Comparison of ENCODE assay signal across 1 cellular context in the genomic region with DNA sequence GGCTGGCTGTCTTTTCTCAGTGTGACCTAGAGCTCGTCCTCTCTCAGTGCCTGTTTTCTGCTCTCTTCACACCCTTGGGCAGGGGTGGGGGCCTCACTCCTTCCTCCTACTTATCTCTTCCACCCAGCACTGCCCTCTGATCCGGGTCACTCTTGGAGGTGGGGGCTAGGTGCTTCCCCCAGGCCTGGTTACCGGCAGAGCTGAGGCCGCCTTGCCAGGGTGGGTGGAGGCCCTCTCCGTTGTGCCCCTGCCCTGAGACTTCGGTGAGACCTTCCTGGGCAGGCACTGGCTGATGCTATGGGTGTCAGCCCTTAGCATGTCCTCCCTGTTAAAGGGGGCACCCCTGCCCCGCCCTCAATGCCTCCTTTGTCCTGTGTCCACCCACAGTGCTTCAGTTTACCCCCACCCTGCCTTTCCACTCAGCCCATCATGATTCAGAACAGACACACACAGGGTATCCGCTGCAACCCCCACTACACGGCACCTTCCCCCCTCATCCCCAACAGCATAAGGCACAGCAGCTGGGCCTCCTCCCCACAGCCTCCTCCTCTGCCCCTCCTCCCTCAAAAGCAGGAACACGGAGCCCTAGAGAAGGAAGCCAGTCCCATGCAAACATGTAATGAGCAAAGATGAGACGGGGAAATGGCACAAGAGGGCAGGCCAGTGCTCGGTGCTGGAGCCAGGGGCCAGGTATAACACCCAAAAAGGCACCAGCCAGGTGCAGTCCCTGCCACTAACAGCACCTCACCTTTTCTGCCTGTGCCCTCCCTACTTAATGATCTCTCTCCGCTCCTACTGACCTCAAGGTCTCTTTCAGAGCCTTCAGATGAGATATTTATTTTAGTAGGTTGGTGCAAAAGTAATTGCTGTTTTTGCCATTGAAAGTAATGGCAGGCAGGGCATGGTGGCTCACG.
TF ChIP-seq lines count a peak whose summit lies in the region.

No MANE protein-coding gene starts in this region.

TF ChIP-seq in K562, 482 proteins besides CTCF, POLR2A, EP300 and RAD21 (continued from another document and continues in another):
- TF ChIP-seq, protein P1, sequence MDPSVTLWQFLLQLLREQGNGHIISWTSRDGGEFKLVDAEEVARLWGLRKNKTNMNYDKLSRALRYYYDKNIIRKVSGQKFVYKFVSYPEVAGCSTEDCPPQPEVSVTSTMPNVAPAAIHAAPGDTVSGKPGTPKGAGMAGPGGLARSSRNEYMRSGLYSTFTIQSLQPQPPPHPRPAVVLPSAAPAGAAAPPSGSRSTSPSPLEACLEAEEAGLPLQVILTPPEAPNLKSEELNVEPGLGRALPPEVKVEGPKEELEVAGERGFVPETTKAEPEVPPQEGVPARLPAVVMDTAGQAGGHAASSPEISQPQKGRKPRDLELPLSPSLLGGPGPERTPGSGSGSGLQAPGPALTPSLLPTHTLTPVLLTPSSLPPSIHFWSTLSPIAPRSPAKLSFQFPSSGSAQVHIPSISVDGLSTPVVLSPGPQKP (CRISPR knock-in tag; IDR thresholded peaks at IDR 0.05): 0 out of 2 replicates have a peak, but pooled peaks have one; percentile 53
- TF ChIP-seq ATF1 (CRISPR knock-in tag; IDR thresholded peaks at IDR 0.05): no peak
- peak; percentile 69 for TF ChIP-seq ATF1 (tag; IDR thresholded peaks at IDR 0.05)
- TF ChIP-seq ZNF354B (CRISPR knock-in tag; IDR thresholded peaks at IDR 0.05): no peak
- peak; percentile 74 for TF ChIP-seq MGA (IDR thresholded peaks at IDR 0.05)
- TF ChIP-seq, protein P2, sequence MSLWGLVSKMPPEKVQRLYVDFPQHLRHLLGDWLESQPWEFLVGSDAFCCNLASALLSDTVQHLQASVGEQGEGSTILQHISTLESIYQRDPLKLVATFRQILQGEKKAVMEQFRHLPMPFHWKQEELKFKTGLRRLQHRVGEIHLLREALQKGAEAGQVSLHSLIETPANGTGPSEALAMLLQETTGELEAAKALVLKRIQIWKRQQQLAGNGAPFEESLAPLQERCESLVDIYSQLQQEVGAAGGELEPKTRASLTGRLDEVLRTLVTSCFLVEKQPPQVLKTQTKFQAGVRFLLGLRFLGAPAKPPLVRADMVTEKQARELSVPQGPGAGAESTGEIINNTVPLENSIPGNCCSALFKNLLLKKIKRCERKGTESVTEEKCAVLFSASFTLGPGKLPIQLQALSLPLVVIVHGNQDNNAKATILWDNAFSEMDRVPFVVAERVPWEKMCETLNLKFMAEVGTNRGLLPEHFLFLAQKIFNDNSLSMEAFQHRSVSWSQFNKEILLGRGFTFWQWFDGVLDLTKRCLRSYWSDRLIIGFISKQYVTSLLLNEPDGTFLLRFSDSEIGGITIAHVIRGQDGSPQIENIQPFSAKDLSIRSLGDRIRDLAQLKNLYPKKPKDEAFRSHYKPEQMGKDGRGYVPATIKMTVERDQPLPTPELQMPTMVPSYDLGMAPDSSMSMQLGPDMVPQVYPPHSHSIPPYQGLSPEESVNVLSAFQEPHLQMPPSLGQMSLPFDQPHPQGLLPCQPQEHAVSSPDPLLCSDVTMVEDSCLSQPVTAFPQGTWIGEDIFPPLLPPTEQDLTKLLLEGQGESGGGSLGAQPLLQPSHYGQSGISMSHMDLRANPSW (CRISPR knock-in tag; IDR thresholded peaks at IDR 0.05): no peak
- TF ChIP-seq IFI16 (CRISPR knock-in tag; IDR thresholded peaks at IDR 0.05): no peak
- no peak; the same call in 1 of the 2 replicates for TF ChIP-seq CHAMP1 (IDR thresholded peaks at IDR 0.05)
- no peak for TF ChIP-seq E4F1 (CRISPR knock-in tag; IDR thresholded peaks at IDR 0.05; ENCODE audit: borderline replicate concordance)
- no peak for TF ChIP-seq ZC3H11A (IDR thresholded peaks at IDR 0.05; ENCODE audit: low read depth, low read length)
- TF ChIP-seq, protein P3, sequence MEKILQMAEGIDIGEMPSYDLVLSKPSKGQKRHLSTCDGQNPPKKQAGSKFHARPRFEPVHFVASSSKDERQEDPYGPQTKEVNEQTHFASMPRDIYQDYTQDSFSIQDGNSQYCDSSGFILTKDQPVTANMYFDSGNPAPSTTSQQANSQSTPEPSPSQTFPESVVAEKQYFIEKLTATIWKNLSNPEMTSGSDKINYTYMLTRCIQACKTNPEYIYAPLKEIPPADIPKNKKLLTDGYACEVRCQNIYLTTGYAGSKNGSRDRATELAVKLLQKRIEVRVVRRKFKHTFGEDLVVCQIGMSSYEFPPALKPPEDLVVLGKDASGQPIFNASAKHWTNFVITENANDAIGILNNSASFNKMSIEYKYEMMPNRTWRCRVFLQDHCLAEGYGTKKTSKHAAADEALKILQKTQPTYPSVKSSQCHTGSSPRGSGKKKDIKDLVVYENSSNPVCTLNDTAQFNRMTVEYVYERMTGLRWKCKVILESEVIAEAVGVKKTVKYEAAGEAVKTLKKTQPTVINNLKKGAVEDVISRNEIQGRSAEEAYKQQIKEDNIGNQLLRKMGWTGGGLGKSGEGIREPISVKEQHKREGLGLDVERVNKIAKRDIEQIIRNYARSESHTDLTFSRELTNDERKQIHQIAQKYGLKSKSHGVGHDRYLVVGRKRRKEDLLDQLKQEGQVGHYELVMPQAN (IDR thresholded peaks at IDR 0.05; ENCODE audit: borderline replicate concordance): no peak; the same call in 1 of the 2 replicates
- peak; percentile 61 for TF ChIP-seq BHLHE40 (IDR thresholded peaks at IDR 0.05; ENCODE audit: low read length)
- TF ChIP-seq SIN3B (IDR thresholded peaks at IDR 0.05; ENCODE audit: low read depth): no peak
- TF ChIP-seq, protein P4, sequence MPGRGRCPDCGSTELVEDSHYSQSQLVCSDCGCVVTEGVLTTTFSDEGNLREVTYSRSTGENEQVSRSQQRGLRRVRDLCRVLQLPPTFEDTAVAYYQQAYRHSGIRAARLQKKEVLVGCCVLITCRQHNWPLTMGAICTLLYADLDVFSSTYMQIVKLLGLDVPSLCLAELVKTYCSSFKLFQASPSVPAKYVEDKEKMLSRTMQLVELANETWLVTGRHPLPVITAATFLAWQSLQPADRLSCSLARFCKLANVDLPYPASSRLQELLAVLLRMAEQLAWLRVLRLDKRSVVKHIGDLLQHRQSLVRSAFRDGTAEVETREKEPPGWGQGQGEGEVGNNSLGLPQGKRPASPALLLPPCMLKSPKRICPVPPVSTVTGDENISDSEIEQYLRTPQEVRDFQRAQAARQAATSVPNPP (IDR thresholded peaks at IDR 0.05; ENCODE audit: borderline replicate concordance, insufficient read depth, insufficient read length): no peak
- TF ChIP-seq, protein P5, sequence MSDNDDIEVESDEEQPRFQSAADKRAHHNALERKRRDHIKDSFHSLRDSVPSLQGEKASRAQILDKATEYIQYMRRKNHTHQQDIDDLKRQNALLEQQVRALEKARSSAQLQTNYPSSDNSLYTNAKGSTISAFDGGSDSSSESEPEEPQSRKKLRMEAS (CRISPR knock-in tag; IDR thresholded peaks at IDR 0.05): peak; percentile 60; the same call in 1 of the 2 replicates
- peak; percentile 69 for TF ChIP-seq NEUROD1 (IDR thresholded peaks at IDR 0.05; ENCODE audit: borderline replicate concordance, low read depth, low read length, partially characterized antibody)
- TF ChIP-seq KAT2B (IDR thresholded peaks at IDR 0.05; ENCODE audit: low read depth, low read length): no peak
